32 cellular contexts compared by ENCODE assay signal in genomic region chr7:104023100-104023499, GRCh38. TPM values are rescaled to one million over a fixed set of nuclear protein-coding genes. Genes with fewer than 3 reads are reported as not detected.
"Had no signal": no experiment of that assay in that cellular context is flagged by ENCODE, and none has a peak within 500 bp of the region (broad histone marks: within the 10 kb centered on the region; RNA-seq: fewer than 3 reads in every experiment).

No MANE protein-coding gene starts in this region.

- H3K27me3 ChIP-seq: neural progenitor cell, neutrophil, ovary, suprapubic skin, testis, tibial artery, transverse colon, upper lobe of right lung, uterus had no signal

- H3K27ac ChIP-seq: neural progenitor cell, neutrophil, ovary, parathyroid adenoma, psoas muscle, skin epidermis, spleen, suprapubic skin, testis, tibial artery, transverse colon, upper lobe of right lung, uterus had no signal

- H3K4me1 ChIP-seq: parathyroid adenoma, psoas muscle, spleen, suprapubic skin, testis, tibial artery, transverse colon, upper lobe of right lung, uterus had no signal

- H3K27me3 Mint-ChIP-seq: progenitor cell of endocrine pancreas; stimulated activated naive CD8-positive, alpha-beta T cell treated with anti-CD3 and anti-CD28 coated beads, Interleukin-15, amount 100 ng/mL, for 72 hours had no signal

- H3K27ac Mint-ChIP-seq: naive thymus-derived CD4-positive, alpha-beta T cell; natural killer cell; nephron; neural progenitor cell; progenitor cell of endocrine pancreas; type B pancreatic cell had no signal

- H3K4me2 ChIP-seq: neural progenitor cell, smooth muscle cell had no signal

- H3K36me3 Mint-ChIP-seq: naive thymus-derived CD4-positive, alpha-beta T cell; natural killer cell; neural progenitor cell; type B pancreatic cell had no signal

- DNase-seq: naive thymus-derived CD4-positive, alpha-beta T cell; natural killer cell; nucleus accumbens; ovary; posterior cingulate gyrus; psoas muscle; right cardiac atrium; spleen; stimulated activated CD4-positive, alpha-beta T cell treated with anti-CD3 and anti-CD28 coated beads, Interleukin-12 subunit alpha, Interleukin-12 subunit beta, amount 100 ng/mL, for 4 hours; stimulated activated CD4-positive, alpha-beta T cell treated with anti-CD3 and anti-CD28 coated beads, Interleukin-1b, Interleukin-23, amount 100 ng/mL, for 48 hours; stimulated activated CD4-positive, alpha-beta T cell treated with anti-CD3 and anti-CD28 coated beads, Interleukin-4, amount 100 ng/mL, for 1 hour; stimulated activated CD4-positive, alpha-beta T cell treated with anti-CD3 and anti-CD28 coated beads, Interleukin-4, amount 100 ng/mL, for 4 hours; stimulated activated CD8-positive, alpha-beta memory T cell treated with anti-CD3 and anti-CD28 coated beads, Interleukin-4, amount 100 ng/mL, for 48 hours; stimulated activated naive CD4-positive, alpha-beta T cell; stimulated activated naive CD8-positive, alpha-beta T cell treated with anti-CD3 and anti-CD28 coated beads, Interleukin-15, amount 100 ng/mL, for 72 hours; stimulated activated naive CD8-positive, alpha-beta T cell treated with anti-CD3 and anti-CD28 coated beads, Interleukin-15, Interleukin-2, amounts not matched to agents 100 U/mL and 50 U/mL, for 24 hours; substantia nigra; testis; tibial artery; transverse colon; upper lobe of right lung; uterus had no signal

- H3K9ac ChIP-seq: neural progenitor cell, parathyroid adenoma had no signal

- H3K9me3 ChIP-seq: neutrophil, ovary, psoas muscle, suprapubic skin, testis, tibial artery, transverse colon, upper lobe of right lung, uterus had no signal

- H3K79me2 ChIP-seq: parathyroid adenoma had no signal

- ATAC-seq: naive thymus-derived CD4-positive, alpha-beta T cell; natural killer cell; psoas muscle; right cardiac atrium; sciatic nerve; stimulated activated naive CD8-positive, alpha-beta T cell treated with anti-CD3 and anti-CD28 coated beads, Interleukin-15, amount 100 ng/mL, for 72 hours; stimulated activated naive CD8-positive, alpha-beta T cell treated with anti-CD3 and anti-CD28 coated beads, Interleukin-15, Interleukin-2, amounts not matched to agents 100 U/mL and 50 U/mL, for 24 hours had no signal

- H3K9me3 Mint-ChIP-seq: nephron; neural progenitor cell; stimulated activated naive CD8-positive, alpha-beta T cell treated with anti-CD3 and anti-CD28 coated beads, Interleukin-15, amount 100 ng/mL, for 72 hours; type B pancreatic cell had no signal

- H3K4me3 ChIP-seq: neural progenitor cell, ovary, psoas muscle, skin epidermis, smooth muscle cell, spleen, suprapubic skin, testis, tibial artery, transverse colon, upper lobe of right lung, uterus had no signal

- H3K4me3 Mint-ChIP-seq: naive thymus-derived CD4-positive, alpha-beta T cell; natural killer cell; nephron; neural progenitor cell; stimulated activated naive CD8-positive, alpha-beta T cell treated with anti-CD3 and anti-CD28 coated beads, Interleukin-15, amount 100 ng/mL, for 72 hours; type B pancreatic cell had no signal

- H2AFZ ChIP-seq: neural progenitor cell, parathyroid adenoma had no signal

- H3K4me1 Mint-ChIP-seq: naive thymus-derived CD4-positive, alpha-beta T cell; natural killer cell; nephron; neural progenitor cell; stimulated activated naive CD8-positive, alpha-beta T cell treated with anti-CD3 and anti-CD28 coated beads, Interleukin-15, amount 100 ng/mL, for 72 hours had no signal

- H3K36me3 ChIP-seq: neural progenitor cell, neutrophil, ovary, spleen, suprapubic skin, tibial artery, transverse colon, upper lobe of right lung, uterus had no signal

RNA-seq across cellular contexts. Expression of gene RELN, which starts 33.6 kb away (rescaled TPM):
- total RNA-seq: naive thymus-derived CD4-positive, alpha-beta T cell; natural killer cell had no signal
- polyA plus RNA-seq: naive thymus-derived CD4-positive, alpha-beta T cell; smooth muscle cell had no signal
